In the genomic region with DNA sequence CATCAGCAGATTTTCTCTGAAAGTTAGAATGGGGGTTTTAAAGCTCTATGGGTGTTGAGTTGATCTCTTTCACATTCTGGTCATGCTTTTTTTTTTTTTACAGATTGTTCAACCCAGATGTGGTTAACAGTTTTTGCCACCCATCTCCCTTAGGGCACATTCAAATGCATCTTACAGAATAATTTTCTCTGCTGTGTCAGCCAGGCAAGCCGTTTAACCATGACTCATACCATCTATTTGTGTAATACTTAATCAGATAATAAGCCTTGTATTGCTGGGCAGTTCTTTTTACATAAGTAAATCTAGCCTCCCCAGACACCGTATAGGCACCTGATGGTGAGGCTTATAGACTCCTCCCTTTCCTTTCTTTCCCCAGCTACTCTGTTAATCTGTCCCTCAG, we compare ENCODE assay signal across 9 cellular contexts.
DNase-seq lines count a peak whose midpoint lies in the region; ATAC-seq, FAIRE-seq and TF ChIP-seq lines count a peak whose summit lies in the region.
"Had no signal": no experiment of that assay in that cellular context is flagged by ENCODE, and none has a peak within 500 bp of the region (broad histone marks: within the 10 kb centered on the region; RNA-seq: fewer than 3 reads in every experiment).

No MANE protein-coding gene starts in this region.

- CTCF ChIA-PET in activated CD4-positive, alpha-beta memory T cell treated with anti-CD3 and anti-CD28 coated beads, Interleukin-2, amount 10 ng/mL, durations not matched to agents 7 days and 5 days (lab: Charles Lee): interaction anchor here (1.0 kb wide), 1 partner anchor 30 kb away, joined by 4 read pairs; no protein-coding TSS in a partner anchor

- 36% methylated on average over 2 of the region's 2 CpGs for WGBS in right cardiac atrium

- H3K27me3 Mint-ChIP-seq in activated CD4-positive, alpha-beta memory T cell treated with anti-CD3 and anti-CD28 coated beads, Interleukin-2, amount 10 ng/mL, durations not matched to agents 7 days and 5 days: no peaks in the 10 kb centered on the region

- H3K4me3 ChIP-seq in lower lobe of right lung (no peak overlapping the region), gastrocnemius medialis (no peak overlapping the region), right cardiac atrium (ENCODE audit: low read length) (no peak overlapping the region)

- ATAC-seq in lower lobe of right lung (peak; percentile 53 to 57), gastrocnemius medialis (no peak), right cardiac atrium (no peak), GM18505 (IDR thresholded peaks at IDR 0.05; ENCODE audit: unreplicated experiment) (no peak)

- H3K4me3 Mint-ChIP-seq in activated CD4-positive, alpha-beta memory T cell treated with anti-CD3 and anti-CD28 coated beads, Interleukin-2, amount 10 ng/mL, durations not matched to agents 7 days and 5 days: no peak overlapping the region

- no peaks in the 10 kb centered on the region for H3K9me3 ChIP-seq in lower lobe of right lung
- no peaks in the 10 kb centered on the region for H3K9me3 ChIP-seq in gastrocnemius medialis
- no peaks in the 10 kb centered on the region for H3K9me3 ChIP-seq in right cardiac atrium (ENCODE audit: control insufficient read depth, low read length)

- no peaks in the 10 kb centered on the region for H3K27me3 ChIP-seq in lower lobe of right lung (ENCODE audit: low read depth)
- no peaks in the 10 kb centered on the region for H3K27me3 ChIP-seq in gastrocnemius medialis
- H3K27me3 ChIP-seq in right cardiac atrium (ENCODE audit: control insufficient read depth, insufficient read depth): no peaks in the 10 kb centered on the region

- H3K27ac ChIP-seq in lower lobe of right lung (no peak overlapping the region), gastrocnemius medialis (no peak overlapping the region), right cardiac atrium (ENCODE audit: low read length) (no peak overlapping the region)

- in situ Hi-C loops in gastrocnemius medialis (cut with MboI; ENCODE audit: low sequenced_read_pairs in 4 of 4): no loop called here

- intact Hi-C loops in lower lobe of right lung (cut with DNase I) (no loop called here), gastrocnemius medialis (cut with DNase I; ENCODE audit: low total_unique reads) (no loop called here), right cardiac atrium (cut with DNase I) (no loop called here)

- H3K9me3 Mint-ChIP-seq in activated CD4-positive, alpha-beta memory T cell treated with anti-CD3 and anti-CD28 coated beads, Interleukin-2, amount 10 ng/mL, durations not matched to agents 7 days and 5 days: no peaks in the 10 kb centered on the region

- FAIRE-seq in D721Med (lab: Jason Lieb, UNC): peak; percentile 79
- FAIRE-seq in HTR-8/SVneo (lab: Jason Lieb, UNC): no peak

- TF ChIP-seq CTCF in D721Med (IDR thresholded peaks at IDR 0.05; ENCODE audit: insufficient read depth, missing control alignments) (no peak), lower lobe of right lung (IDR thresholded peaks at IDR 0.05) (no peak), gastrocnemius medialis (IDR thresholded peaks at IDR 0.05 in 4 of 5, conservative IDR thresholded peaks at IDR 0.05 in 1 of 5) (no peak)

- POLR2A ChIA-PET in activated CD4-positive, alpha-beta memory T cell treated with anti-CD3 and anti-CD28 coated beads, Interleukin-2, amount 10 ng/mL, durations not matched to agents 7 days and 5 days (lab: Charles Lee): no interaction called here

- DNase-seq in D721Med (ENCODE audit: insufficient read length, low spot score) (no peak), HTR-8/SVneo (ENCODE audit: insufficient read length, low spot score) (peak; percentile 56), lower lobe of right lung (no peak), gastrocnemius medialis (no peak), cerebellar cortex (ENCODE audit: low spot score) (no peak), right cardiac atrium (no peak)
- peak; percentile 28 for DNase-seq in activated CD4-positive, alpha-beta memory T cell treated with anti-CD3 and anti-CD28 coated beads, Interleukin-2, amount 10 ng/mL, durations not matched to agents 7 days and 5 days
- DNase-seq: SIG-M5 had no signal

- H3K36me3 Mint-ChIP-seq in activated CD4-positive, alpha-beta memory T cell treated with anti-CD3 and anti-CD28 coated beads, Interleukin-2, amount 10 ng/mL, durations not matched to agents 7 days and 5 days (ENCODE audit: low read depth): no peaks in the 10 kb centered on the region

- peak overlapping the region; percentile 55 for H3K27ac Mint-ChIP-seq in activated CD4-positive, alpha-beta memory T cell treated with anti-CD3 and anti-CD28 coated beads, Interleukin-2, amount 10 ng/mL, durations not matched to agents 7 days and 5 days

- peaks cover 21% of the 10 kb centered on the region for H3K4me1 Mint-ChIP-seq in activated CD4-positive, alpha-beta memory T cell treated with anti-CD3 and anti-CD28 coated beads, Interleukin-2, amount 10 ng/mL, durations not matched to agents 7 days and 5 days

- no peaks in the 10 kb centered on the region for H3K4me1 ChIP-seq in lower lobe of right lung
- no peaks in the 10 kb centered on the region for H3K4me1 ChIP-seq in gastrocnemius medialis
- no peaks in the 10 kb centered on the region for H3K4me1 ChIP-seq in right cardiac atrium (ENCODE audit: control insufficient read depth, insufficient read depth, low read length)

- no peaks in the 10 kb centered on the region for H3K36me3 ChIP-seq in lower lobe of right lung
- H3K36me3 ChIP-seq in gastrocnemius medialis: no peaks in the 10 kb centered on the region

- no peak for TF ChIP-seq POLR2A in gastrocnemius medialis (IDR thresholded peaks at IDR 0.05)
- TF ChIP-seq POLR2A in GM18505 (IDR thresholded peaks at IDR 0.05; ENCODE audit: borderline replicate concordance, extremely low read depth, insufficient read depth, insufficient read length): no peak

Comparison
In these comparisons a context has a peak if more than half of its experiments do, and no peak if none do; other contexts are left out.
1. DNase-seq: peak in HTR-8/SVneo (single experiment) and activated CD4-positive, alpha-beta memory T cell treated with anti-CD3 and anti-CD28 coated beads, Interleukin-2, amount 10 ng/mL, durations not matched to agents 7 days and 5 days (single experiment); none in D721Med (single experiment), lower lobe of right lung (single experiment), gastrocnemius medialis (0 of 2), cerebellar cortex (single experiment) and right cardiac atrium (0 of 3).
2. ATAC-seq: peak in lower lobe of right lung (2 of 2); none in gastrocnemius medialis (0 of 2), right cardiac atrium (0 of 2) and GM18505 (single experiment).